9 cellular contexts compared by ENCODE assay signal in the genomic region with DNA sequence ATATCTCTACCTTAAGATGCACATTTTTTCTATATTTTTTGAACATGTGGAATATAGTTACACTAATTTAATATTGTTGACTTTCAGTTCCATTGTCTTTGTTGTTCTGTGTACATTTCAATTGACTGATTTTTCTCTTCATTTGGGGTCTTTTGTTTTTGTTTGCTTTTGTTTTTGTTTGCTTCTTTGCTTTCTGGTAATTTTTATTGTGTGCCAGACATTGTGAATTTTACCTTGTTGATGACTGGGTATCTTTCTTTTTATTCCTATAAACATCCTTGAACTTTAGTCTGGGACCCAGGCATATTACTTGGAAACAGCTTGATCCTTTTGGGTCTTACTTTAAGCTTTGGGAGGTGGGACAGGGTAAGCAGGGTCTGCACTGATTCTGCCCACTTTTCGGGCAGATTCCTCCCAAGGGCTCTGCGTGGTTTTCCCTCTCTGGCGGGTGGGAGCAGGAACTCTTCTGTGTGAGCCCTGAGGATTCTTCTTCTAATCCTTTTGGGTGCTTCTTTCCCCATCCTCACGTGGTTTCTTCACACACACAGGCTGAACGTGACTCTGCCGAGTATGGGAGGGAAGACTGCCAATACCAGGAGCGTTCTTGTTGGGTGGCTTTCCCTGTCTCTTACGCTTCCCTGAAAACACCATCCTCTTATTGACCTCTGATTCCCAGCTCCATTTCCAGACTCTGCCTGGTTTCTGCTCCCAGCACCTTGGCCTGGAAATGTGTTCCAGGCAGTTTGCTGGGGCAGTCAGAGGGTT.
DNase-seq lines count a peak whose midpoint lies in the region; ATAC-seq and TF ChIP-seq lines count a peak whose summit lies in the region.
"Had no signal": no experiment of that assay in that cellular context is flagged by ENCODE, and none has a peak within 500 bp of the region (broad histone marks: within the 10 kb centered on the region; RNA-seq: fewer than 3 reads in every experiment).

No MANE protein-coding gene starts in this region.

- DNase-seq in DMS 273 (lab: John Stamatoyannopoulos, UW; ENCODE audit: unreplicated experiment) (peak; percentile 39), DMS 273 treated with DMSO at 0.1 percent for 48 hours (lab: John Stamatoyannopoulos, UW) (no peak), NCI-H524 (lab: John Stamatoyannopoulos, UW) (peak; percentile 37 to 66), sigmoid colon (peak; percentile 86), GM10248 (ENCODE audit: extremely low spot score) (no peak), MV-4-11 (lab: John Stamatoyannopoulos, UW) (no peak), RWPE1 (ENCODE audit: low spot score) (no peak)

- WGBS in sigmoid colon, 2 donors, result 77 to 80% methylated on average over 8 of the region's 8 CpGs

- peak in 2 of 4 donors; percentile 5 to 10 for TF ChIP-seq EP300 in sigmoid colon (IDR thresholded peaks at IDR 0.05)

- peak; percentile 64 for ATAC-seq in esophagus mucosa

- POLR2A ChIA-PET in GM10248 (lab: Yijun Ruan, JAX), result no interaction called here
- POLR2A ChIA-PET in RWPE1 (lab: Yijun Ruan, JAX; ENCODE audit: low non-redundant PET), result no interaction called here

- no peaks in the 10 kb centered on the region for H3K9me3 ChIP-seq in sigmoid colon

- no peak for TF ChIP-seq CTCF in sigmoid colon (IDR thresholded peaks at IDR 0.05)
- TF ChIP-seq CTCF in GM10248 (IDR thresholded peaks at IDR 0.05; ENCODE audit: control extremely low read depth, extremely low read depth, low read depth, missing control alignments), result no peak
- no peak for TF ChIP-seq CTCF in RWPE1 (conservative IDR thresholded peaks at IDR 0.05; ENCODE audit: low read depth)

- H3K27ac ChIP-seq in sigmoid colon, result peak overlapping the region in 3 of 4 donors; percentile 19 to 65 (median 51)
- H3K27ac ChIP-seq in RWPE1, result no peak overlapping the region
- H3K27ac ChIP-seq: 22Rv1 had no signal

- H3K4me1 ChIP-seq in sigmoid colon, result peaks cover 0 to 59% (median 42%) of the 10 kb centered on the region in 4 donors

- no peaks in the 10 kb centered on the region for H3K27me3 ChIP-seq in sigmoid colon

- no peak for TF ChIP-seq POLR2A in sigmoid colon (IDR thresholded peaks at IDR 0.05)

- no peaks in the 10 kb centered on the region for H3K36me3 ChIP-seq in sigmoid colon

- intact Hi-C loops in sigmoid colon (cut with DNase I), result loop anchor here (2.0 to 5.0 kb wide), 2 partner anchors 45 to 199 kb away; no protein-coding TSS in a partner anchor

- CTCF ChIA-PET in GM10248 (lab: Yijun Ruan, JAX) (interaction anchor here (0.9 to 1.6 kb wide), 4 partner anchors 9 to 26 kb away, joined by 3 to 4 read pairs (median 4); no protein-coding TSS in a partner anchor), RWPE1 (lab: Yijun Ruan, JAX) (interaction anchor here (0.7 kb wide), 1 partner anchor 345 kb away, joined by 4 read pairs; no protein-coding TSS in a partner anchor)

- no peak overlapping the region for H3K4me3 ChIP-seq in sigmoid colon

Comparison
In these comparisons a context has a peak if more than half of its experiments do, and no peak if none do; other contexts are left out.
1. DNase-seq: peak in DMS 273 (single experiment), NCI-H524 (2 of 2) and sigmoid colon (single experiment); none in DMS 273 treated with DMSO at 0.1 percent for 48 hours (single experiment), GM10248 (single experiment), MV-4-11 (single experiment) and RWPE1 (single experiment).